27 cellular contexts compared by ENCODE assay signal in genomic region chr5:62281411-62281810, GRCh38.
"Had no signal": no experiment of that assay in that cellular context is flagged by ENCODE, and none has a peak within 500 bp of the region (broad histone marks: within the 10 kb centered on the region; RNA-seq: fewer than 3 reads in every experiment).

No MANE protein-coding gene starts in this region.

- ATAC-seq: activated CD8-positive, alpha-beta T cell treated with anti-CD3 and anti-CD28 coated beads, Interleukin-2, amount 10 ng/mL, durations not matched to agents 7 days and 5 days; Panc1; SK-N-SH treated with all-trans-retinoic acid at 6 μM for 48 hours; WTC11 had no signal

- FAIRE-seq: astrocyte had no signal

- H3K27ac ChIP-seq: SJSA1 had no signal

- H3K4me1 ChIP-seq: SJSA1 had no signal

- H3K4me3 ChIP-seq: SJSA1 had no signal

- H3K36me3 ChIP-seq: SJSA1 had no signal

- H3K9me3 ChIP-seq: SJSA1 had no signal

- DNase-seq: activated CD4-positive, alpha-beta T cell treated with anti-CD3 and anti-CD28 coated beads for 48 hours; activated CD4-positive, alpha-beta T cell treated with anti-CD3 and anti-CD28 coated beads, Interleukin-2, amount 50 U/mL, for 4 hours; activated CD4-positive, CD25-positive, alpha-beta regulatory T cell treated with anti-CD3 and anti-CD28 coated beads, Interleukin-2, amount 50 U/mL, for 72 hours; activated CD8-positive, alpha-beta memory T cell treated with anti-CD3 and anti-CD28 coated beads, Interleukin-2, amount 50 U/mL, for 48 hours; activated CD8-positive, alpha-beta T cell treated with anti-CD3 and anti-CD28 coated beads, Interleukin-2, amount 10 ng/mL, durations not matched to agents 7 days and 5 days; activated gamma-delta T cell; activated naive CD4-positive, alpha-beta T cell treated with anti-CD3 and anti-CD28 coated beads for 36 hours; activated T-cell treated with anti-CD3 and anti-CD28 coated beads, Interleukin-2, amount 50 U/mL, for 1 hour; amygdala; cerebellar nuclear complex; KBM-7; NCI-H1092; NCI-H1417; NCI-H1930; NCI-H2171 treated with DMSO at 0.1 percent for 48 hours; NCI-H226; NCI-H526; NCI-H774; OCI-M1; RPMI8226; SHP77; SW 1271 had no signal
